ENCODE assay signal across 1 cellular context in the genomic region with DNA sequence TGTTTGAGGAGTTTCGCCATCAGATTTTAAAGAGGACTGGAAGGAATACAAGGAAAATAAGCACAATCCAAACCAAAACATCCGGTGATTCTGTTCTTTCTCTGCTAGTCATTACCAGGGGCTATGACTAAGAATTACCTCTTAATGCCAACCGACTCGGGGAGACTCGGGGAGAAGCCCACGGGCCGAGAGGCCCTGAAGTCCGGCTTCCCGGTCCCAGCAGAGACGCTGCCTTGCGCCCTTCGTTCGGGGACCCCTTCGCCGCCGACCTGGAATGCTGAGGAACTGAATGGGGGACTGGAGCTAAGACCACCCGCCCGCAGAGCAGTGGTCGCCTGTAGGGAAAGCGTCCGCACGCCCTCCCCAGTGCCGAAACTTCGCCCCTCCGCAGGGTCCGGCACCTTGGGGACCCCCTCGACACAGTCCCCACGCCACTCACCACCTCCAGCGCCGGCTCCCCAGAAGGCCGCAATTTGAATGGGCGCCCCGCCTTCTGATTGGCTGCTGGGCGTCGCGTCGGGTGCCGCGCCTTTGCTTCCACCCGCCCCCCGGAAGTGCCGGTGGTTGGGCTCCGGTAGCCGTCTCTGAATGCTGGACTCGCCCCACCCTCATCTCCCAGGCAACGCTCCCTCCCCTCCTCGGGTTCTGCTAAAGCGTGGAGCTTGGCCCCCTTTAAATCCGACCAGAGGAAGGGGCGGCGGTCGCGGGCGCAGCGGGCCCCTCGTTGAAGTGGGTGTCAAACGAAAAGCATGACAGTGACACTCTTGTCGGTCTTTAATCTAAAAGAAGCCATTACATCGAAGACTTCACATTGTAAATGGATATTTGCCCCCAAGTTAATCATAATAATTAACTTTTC.
TF ChIP-seq lines count a peak whose summit lies in the region.

A gene with protein sequence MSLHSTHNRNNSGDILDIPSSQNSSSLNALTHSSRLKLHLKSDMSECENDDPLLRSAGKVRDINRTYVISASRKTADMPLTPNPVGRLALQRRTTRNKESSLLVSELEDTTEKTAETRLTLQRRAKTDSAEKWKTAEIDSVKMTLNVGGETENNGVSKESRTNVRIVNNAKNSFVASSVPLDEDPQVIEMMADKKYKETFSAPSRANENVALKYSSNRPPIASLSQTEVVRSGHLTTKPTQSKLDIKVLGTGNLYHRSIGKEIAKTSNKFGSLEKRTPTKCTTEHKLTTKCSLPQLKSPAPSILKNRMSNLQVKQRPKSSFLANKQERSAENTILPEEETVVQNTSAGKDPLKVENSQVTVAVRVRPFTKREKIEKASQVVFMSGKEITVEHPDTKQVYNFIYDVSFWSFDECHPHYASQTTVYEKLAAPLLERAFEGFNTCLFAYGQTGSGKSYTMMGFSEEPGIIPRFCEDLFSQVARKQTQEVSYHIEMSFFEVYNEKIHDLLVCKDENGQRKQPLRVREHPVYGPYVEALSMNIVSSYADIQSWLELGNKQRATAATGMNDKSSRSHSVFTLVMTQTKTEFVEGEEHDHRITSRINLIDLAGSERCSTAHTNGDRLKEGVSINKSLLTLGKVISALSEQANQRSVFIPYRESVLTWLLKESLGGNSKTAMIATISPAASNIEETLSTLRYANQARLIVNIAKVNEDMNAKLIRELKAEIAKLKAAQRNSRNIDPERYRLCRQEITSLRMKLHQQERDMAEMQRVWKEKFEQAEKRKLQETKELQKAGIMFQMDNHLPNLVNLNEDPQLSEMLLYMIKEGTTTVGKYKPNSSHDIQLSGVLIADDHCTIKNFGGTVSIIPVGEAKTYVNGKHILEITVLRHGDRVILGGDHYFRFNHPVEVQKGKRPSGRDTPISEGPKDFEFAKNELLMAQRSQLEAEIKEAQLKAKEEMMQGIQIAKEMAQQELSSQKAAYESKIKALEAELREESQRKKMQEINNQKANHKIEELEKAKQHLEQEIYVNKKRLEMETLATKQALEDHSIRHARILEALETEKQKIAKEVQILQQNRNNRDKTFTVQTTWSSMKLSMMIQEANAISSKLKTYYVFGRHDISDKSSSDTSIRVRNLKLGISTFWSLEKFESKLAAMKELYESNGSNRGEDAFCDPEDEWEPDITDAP (N-terminal part only) (minus strand): TSS at position 479 of the 859 bp plus-strand sequence. CDS start 2,028 bp downstream, outside the sequence.

TF ChIP-seq in WTC11, 78 proteins besides CTCF, POLR2A, EP300 and RAD21 (continued from another document):
- TF ChIP-seq, protein P1, sequence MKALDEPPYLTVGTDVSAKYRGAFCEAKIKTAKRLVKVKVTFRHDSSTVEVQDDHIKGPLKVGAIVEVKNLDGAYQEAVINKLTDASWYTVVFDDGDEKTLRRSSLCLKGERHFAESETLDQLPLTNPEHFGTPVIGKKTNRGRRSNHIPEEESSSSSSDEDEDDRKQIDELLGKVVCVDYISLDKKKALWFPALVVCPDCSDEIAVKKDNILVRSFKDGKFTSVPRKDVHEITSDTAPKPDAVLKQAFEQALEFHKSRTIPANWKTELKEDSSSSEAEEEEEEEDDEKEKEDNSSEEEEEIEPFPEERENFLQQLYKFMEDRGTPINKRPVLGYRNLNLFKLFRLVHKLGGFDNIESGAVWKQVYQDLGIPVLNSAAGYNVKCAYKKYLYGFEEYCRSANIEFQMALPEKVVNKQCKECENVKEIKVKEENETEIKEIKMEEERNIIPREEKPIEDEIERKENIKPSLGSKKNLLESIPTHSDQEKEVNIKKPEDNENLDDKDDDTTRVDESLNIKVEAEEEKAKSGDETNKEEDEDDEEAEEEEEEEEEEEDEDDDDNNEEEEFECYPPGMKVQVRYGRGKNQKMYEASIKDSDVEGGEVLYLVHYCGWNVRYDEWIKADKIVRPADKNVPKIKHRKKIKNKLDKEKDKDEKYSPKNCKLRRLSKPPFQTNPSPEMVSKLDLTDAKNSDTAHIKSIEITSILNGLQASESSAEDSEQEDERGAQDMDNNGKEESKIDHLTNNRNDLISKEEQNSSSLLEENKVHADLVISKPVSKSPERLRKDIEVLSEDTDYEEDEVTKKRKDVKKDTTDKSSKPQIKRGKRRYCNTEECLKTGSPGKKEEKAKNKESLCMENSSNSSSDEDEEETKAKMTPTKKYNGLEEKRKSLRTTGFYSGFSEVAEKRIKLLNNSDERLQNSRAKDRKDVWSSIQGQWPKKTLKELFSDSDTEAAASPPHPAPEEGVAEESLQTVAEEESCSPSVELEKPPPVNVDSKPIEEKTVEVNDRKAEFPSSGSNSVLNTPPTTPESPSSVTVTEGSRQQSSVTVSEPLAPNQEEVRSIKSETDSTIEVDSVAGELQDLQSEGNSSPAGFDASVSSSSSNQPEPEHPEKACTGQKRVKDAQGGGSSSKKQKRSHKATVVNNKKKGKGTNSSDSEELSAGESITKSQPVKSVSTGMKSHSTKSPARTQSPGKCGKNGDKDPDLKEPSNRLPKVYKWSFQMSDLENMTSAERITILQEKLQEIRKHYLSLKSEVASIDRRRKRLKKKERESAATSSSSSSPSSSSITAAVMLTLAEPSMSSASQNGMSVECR (CRISPR knock-in tag; IDR thresholded peaks at IDR 0.05; ENCODE audit: borderline replicate concordance): peak; percentile 74; the same call in 1 of the 2 replicates
- peak; percentile 90 for TF ChIP-seq FOXP1 (CRISPR knock-in tag; IDR thresholded peaks at IDR 0.05; ENCODE audit: borderline replicate concordance)
- TF ChIP-seq TCF7 (CRISPR knock-in tag; IDR thresholded peaks at IDR 0.05; ENCODE audit: low read depth): 0 out of 2 replicates have a peak, but pooled peaks have one; percentile 43
- peak; percentile 87 for TF ChIP-seq ZNF232 (CRISPR knock-in tag; IDR thresholded peaks at IDR 0.05)
- peak; percentile 67 for TF ChIP-seq TEAD1 (CRISPR knock-in tag; IDR thresholded peaks at IDR 0.05)
- TF ChIP-seq HMGA2 (CRISPR knock-in tag; IDR thresholded peaks at IDR 0.05): no peak
- TF ChIP-seq ZNF423 (CRISPR knock-in tag; IDR thresholded peaks at IDR 0.05): peak; percentile 37; the same call in 1 of the 2 replicates
- TF ChIP-seq, protein P2, sequence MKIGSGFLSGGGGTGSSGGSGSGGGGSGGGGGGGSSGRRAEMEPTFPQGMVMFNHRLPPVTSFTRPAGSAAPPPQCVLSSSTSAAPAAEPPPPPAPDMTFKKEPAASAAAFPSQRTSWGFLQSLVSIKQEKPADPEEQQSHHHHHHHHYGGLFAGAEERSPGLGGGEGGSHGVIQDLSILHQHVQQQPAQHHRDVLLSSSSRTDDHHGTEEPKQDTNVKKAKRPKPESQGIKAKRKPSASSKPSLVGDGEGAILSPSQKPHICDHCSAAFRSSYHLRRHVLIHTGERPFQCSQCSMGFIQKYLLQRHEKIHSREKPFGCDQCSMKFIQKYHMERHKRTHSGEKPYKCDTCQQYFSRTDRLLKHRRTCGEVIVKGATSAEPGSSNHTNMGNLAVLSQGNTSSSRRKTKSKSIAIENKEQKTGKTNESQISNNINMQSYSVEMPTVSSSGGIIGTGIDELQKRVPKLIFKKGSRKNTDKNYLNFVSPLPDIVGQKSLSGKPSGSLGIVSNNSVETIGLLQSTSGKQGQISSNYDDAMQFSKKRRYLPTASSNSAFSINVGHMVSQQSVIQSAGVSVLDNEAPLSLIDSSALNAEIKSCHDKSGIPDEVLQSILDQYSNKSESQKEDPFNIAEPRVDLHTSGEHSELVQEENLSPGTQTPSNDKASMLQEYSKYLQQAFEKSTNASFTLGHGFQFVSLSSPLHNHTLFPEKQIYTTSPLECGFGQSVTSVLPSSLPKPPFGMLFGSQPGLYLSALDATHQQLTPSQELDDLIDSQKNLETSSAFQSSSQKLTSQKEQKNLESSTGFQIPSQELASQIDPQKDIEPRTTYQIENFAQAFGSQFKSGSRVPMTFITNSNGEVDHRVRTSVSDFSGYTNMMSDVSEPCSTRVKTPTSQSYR (CRISPR knock-in tag; IDR thresholded peaks at IDR 0.05): no peak
- TF ChIP-seq, protein P3, sequence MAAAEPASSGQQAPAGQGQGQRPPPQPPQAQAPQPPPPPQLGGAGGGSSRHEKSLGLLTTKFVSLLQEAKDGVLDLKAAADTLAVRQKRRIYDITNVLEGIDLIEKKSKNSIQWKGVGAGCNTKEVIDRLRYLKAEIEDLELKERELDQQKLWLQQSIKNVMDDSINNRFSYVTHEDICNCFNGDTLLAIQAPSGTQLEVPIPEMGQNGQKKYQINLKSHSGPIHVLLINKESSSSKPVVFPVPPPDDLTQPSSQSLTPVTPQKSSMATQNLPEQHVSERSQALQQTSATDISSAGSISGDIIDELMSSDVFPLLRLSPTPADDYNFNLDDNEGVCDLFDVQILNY (CRISPR knock-in tag; IDR thresholded peaks at IDR 0.05): peak; percentile 65; the same call in 1 of the 2 replicates
- TF ChIP-seq, protein P4, sequence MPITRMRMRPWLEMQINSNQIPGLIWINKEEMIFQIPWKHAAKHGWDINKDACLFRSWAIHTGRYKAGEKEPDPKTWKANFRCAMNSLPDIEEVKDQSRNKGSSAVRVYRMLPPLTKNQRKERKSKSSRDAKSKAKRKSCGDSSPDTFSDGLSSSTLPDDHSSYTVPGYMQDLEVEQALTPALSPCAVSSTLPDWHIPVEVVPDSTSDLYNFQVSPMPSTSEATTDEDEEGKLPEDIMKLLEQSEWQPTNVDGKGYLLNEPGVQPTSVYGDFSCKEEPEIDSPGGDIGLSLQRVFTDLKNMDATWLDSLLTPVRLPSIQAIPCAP (CRISPR knock-in tag; IDR thresholded peaks at IDR 0.05): no peak
- TF ChIP-seq, protein P5, sequence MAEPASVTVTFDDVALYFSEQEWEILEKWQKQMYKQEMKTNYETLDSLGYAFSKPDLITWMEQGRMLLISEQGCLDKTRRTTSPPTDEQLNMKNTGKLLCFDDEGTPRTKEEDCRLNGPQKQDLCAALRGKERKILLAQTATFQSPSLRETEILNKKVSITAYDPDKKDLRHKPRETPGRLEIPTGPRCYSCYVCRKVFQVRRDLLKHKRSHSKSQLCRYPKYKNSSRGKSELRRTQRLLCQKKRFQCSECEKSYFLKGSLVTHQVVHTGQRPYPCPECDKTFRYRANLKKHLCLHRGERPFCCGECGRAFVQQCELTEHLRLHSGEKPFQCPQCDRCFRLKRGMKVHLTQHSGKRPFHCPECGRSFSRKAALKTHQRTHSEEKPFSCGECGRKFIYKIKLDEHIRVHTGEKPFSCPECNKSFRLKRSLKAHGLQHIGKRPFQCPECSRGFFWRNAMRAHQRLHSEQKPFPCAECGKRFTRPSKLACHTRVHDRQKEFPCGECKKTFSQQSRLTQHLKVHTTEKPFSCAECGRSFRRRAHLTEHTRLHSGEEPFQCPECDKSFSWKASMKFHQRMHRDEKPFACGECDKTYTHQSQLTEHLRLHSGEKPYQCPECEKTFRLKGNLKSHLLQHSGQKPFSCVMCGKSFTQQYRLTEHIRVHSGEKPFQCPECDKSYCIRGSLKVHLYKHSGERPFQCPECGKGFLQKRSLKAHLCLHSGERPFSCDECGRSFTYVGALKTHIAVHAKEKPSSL (CRISPR knock-in tag; conservative IDR thresholded peaks at IDR 0.05): no peak
- TF ChIP-seq, protein P6, sequence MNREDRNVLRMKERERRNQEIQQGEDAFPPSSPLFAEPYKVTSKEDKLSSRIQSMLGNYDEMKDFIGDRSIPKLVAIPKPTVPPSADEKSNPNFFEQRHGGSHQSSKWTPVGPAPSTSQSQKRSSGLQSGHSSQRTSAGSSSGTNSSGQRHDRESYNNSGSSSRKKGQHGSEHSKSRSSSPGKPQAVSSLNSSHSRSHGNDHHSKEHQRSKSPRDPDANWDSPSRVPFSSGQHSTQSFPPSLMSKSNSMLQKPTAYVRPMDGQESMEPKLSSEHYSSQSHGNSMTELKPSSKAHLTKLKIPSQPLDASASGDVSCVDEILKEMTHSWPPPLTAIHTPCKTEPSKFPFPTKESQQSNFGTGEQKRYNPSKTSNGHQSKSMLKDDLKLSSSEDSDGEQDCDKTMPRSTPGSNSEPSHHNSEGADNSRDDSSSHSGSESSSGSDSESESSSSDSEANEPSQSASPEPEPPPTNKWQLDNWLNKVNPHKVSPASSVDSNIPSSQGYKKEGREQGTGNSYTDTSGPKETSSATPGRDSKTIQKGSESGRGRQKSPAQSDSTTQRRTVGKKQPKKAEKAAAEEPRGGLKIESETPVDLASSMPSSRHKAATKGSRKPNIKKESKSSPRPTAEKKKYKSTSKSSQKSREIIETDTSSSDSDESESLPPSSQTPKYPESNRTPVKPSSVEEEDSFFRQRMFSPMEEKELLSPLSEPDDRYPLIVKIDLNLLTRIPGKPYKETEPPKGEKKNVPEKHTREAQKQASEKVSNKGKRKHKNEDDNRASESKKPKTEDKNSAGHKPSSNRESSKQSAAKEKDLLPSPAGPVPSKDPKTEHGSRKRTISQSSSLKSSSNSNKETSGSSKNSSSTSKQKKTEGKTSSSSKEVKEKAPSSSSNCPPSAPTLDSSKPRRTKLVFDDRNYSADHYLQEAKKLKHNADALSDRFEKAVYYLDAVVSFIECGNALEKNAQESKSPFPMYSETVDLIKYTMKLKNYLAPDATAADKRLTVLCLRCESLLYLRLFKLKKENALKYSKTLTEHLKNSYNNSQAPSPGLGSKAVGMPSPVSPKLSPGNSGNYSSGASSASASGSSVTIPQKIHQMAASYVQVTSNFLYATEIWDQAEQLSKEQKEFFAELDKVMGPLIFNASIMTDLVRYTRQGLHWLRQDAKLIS (CRISPR knock-in tag; IDR thresholded peaks at IDR 0.05; ENCODE audit: borderline replicate concordance): no peak
- TF ChIP-seq KAT7 (CRISPR knock-in tag; IDR thresholded peaks at IDR 0.05; ENCODE audit: borderline replicate concordance): no peak
- TF ChIP-seq PRRX2 (CRISPR knock-in tag; IDR thresholded peaks at IDR 0.05): no peak
- TF ChIP-seq NFATC4 (CRISPR knock-in tag; IDR thresholded peaks at IDR 0.05): no peak
- TF ChIP-seq, protein P7, sequence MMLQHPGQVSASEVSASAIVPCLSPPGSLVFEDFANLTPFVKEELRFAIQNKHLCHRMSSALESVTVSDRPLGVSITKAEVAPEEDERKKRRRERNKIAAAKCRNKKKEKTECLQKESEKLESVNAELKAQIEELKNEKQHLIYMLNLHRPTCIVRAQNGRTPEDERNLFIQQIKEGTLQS (CRISPR knock-in tag; conservative IDR thresholded peaks at IDR 0.05): no peak
- no peak for TF ChIP-seq TEAD4 (CRISPR knock-in tag; IDR thresholded peaks at IDR 0.05)
